Comparison of ENCODE assay signal across 23 cellular contexts in the genomic region with DNA sequence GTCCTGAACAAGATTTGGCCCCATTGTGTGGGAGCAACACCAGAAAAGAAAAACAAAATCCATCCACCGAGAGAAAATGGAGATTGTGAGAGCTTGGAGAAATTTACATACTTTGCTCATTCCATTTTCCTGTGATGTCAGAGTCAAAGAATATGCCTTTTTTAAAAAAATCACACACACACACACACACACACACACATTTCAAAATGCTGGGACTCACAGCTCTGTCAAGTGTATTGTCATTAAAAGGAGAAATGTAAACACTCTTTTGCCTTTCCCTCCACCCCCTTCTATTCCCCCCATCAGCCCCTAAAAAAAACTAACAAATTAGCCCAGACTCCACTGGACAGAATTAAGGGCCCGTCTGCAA. TPM values are rescaled to one million over a fixed set of nuclear protein-coding genes. Genes with fewer than 3 reads are reported as not detected.
DNase-seq lines count a peak whose midpoint lies in the region; ATAC-seq and TF ChIP-seq lines count a peak whose summit lies in the region.
"Had no signal": no experiment of that assay in that cellular context is flagged by ENCODE, and none has a peak within 500 bp of the region (broad histone marks: within the 10 kb centered on the region; RNA-seq: fewer than 3 reads in every experiment).

No MANE protein-coding gene starts in this region.

- WGBS in sigmoid colon, 2 donors, result 38 to 62% methylated on average over 2 of the region's 2 CpGs

- TF ChIP-seq CTCF in Calu3 (IDR thresholded peaks at IDR 0.05; ENCODE audit: unreplicated experiment) (no peak), foreskin keratinocyte (conservative IDR thresholded peaks at IDR 0.05) (no peak), sigmoid colon (IDR thresholded peaks at IDR 0.05) (no peak)

- H3K4me1 ChIP-seq in foreskin keratinocyte (peaks cover 36% of the 10 kb centered on the region), sigmoid colon (peaks cover 0 to 50% (median 47%) of the 10 kb centered on the region in 4 donors)

- DNase-seq in Calu3 (no peak), amniotic epithelial cell (ENCODE audit: low read depth) (peak; percentile 58), foreskin keratinocyte (no peak), sigmoid colon (no peak), OCI-M1 (lab: John Stamatoyannopoulos, UW) (no peak)
- no peak for DNase-seq in activated naive CD4-positive, alpha-beta T cell treated with anti-CD3 and anti-CD28 coated beads for 36 hours
- DNase-seq in activated CD4-positive, alpha-beta T cell treated with anti-CD3 and anti-CD28 coated beads for 4 hours, result no peak
- DNase-seq: activated CD4-positive, alpha-beta T cell treated with anti-CD3 and anti-CD28 coated beads for 48 hours; activated naive CD8-positive, alpha-beta T cell treated with anti-CD3 and anti-CD28 coated beads for 36 hours; activated T-cell treated with anti-CD3 and anti-CD28 coated beads for 4 hours; colonic mucosa; DMS79 treated with DMSO at 0.1 percent for 48 hours; GOT3; natural killer cell; NK-92 treated with Interleukin-12 subunit alpha and Interleukin-12 subunit beta, amount 100 ng/mL, for 24 hours; SHP77 treated with DMSO at 0.1 percent for 48 hours; stimulated activated CD4-positive, alpha-beta T cell treated with anti-CD3 and anti-CD28 coated beads, Interleukin-4, amount 100 ng/mL, for 1 hour; T-helper 9 cell had no signal

- TF ChIP-seq POLR2A in sigmoid colon (IDR thresholded peaks at IDR 0.05), result no peak

- H3K27me3 ChIP-seq in foreskin keratinocyte (no peaks in the 10 kb centered on the region), sigmoid colon (no peaks in the 10 kb centered on the region)
- H3K27me3 ChIP-seq: BE2C, colonic mucosa had no signal

- no peak for TF ChIP-seq EP300 in sigmoid colon (IDR thresholded peaks at IDR 0.05)

- no TSS peak for BruUV-seq in Calu3 (replicated peaks; lab: Mats Ljungman, UMichigan)

- ATAC-seq in foreskin keratinocyte (no peak), HG03097 (IDR thresholded peaks at IDR 0.05; ENCODE audit: low FRiP score, unreplicated experiment) (no peak)
- ATAC-seq: esophagus mucosa, natural killer cell had no signal

- H3K27ac ChIP-seq in foreskin keratinocyte, result peak overlapping the region; percentile 85
- peak overlapping the region; percentile 17 to 68 (median 49) for H3K27ac ChIP-seq in sigmoid colon
- H3K27ac ChIP-seq: colonic mucosa had no signal

- H3K4me3 ChIP-seq in sigmoid colon, result no peak overlapping the region
- H3K4me3 ChIP-seq: colonic mucosa had no signal

- peaks cover 61% of the 10 kb centered on the region for H3K4me1 Mint-ChIP-seq in Calu3 (ENCODE audit: low read depth, unreplicated experiment)
- no peaks in the 10 kb centered on the region for H3K4me1 Mint-ChIP-seq in activated naive CD4-positive, alpha-beta T cell treated with anti-CD3 and anti-CD28 coated beads for 36 hours (ENCODE audit: low read depth)
- H3K4me1 Mint-ChIP-seq: activated naive CD8-positive, alpha-beta T cell treated with anti-CD3 and anti-CD28 coated beads for 36 hours; IgD-negative memory B cell had no signal

- CTCF ChIA-PET in Calu3 (lab: Charles Lee), result interaction anchor here (0.7 kb wide), 1 partner anchor 16 kb away, joined by 3 read pairs; no protein-coding TSS in a partner anchor
- CTCF ChIA-PET in activated naive CD4-positive, alpha-beta T cell treated with anti-CD3 and anti-CD28 coated beads for 36 hours (lab: Charles Lee), result interaction anchor here (0.6 kb wide), 1 partner anchor 754 kb away, joined by 4 read pairs; no protein-coding TSS in a partner anchor

- H3K36me3 Mint-ChIP-seq in Calu3 (ENCODE audit: insufficient read depth, unreplicated experiment), result peaks cover 38% of the 10 kb centered on the region
- H3K36me3 Mint-ChIP-seq in activated naive CD4-positive, alpha-beta T cell treated with anti-CD3 and anti-CD28 coated beads for 36 hours (ENCODE audit: low read depth), result no peaks in the 10 kb centered on the region
- H3K36me3 Mint-ChIP-seq: activated naive CD8-positive, alpha-beta T cell treated with anti-CD3 and anti-CD28 coated beads for 36 hours; IgD-negative memory B cell; natural killer cell had no signal

- no peak overlapping the region for H3K4me3 Mint-ChIP-seq in Calu3 (ENCODE audit: low read depth, unreplicated experiment)
- H3K4me3 Mint-ChIP-seq in activated naive CD4-positive, alpha-beta T cell treated with anti-CD3 and anti-CD28 coated beads for 36 hours, result no peak overlapping the region
- H3K4me3 Mint-ChIP-seq: activated naive CD8-positive, alpha-beta T cell treated with anti-CD3 and anti-CD28 coated beads for 36 hours; IgD-negative memory B cell; natural killer cell had no signal

- intact Hi-C loops in Calu3 (cut with micrococcal nuclease; ENCODE audit: unreplicated experiment), result no loop called here
- intact Hi-C loops in sigmoid colon (cut with DNase I), result no loop called here
- intact Hi-C loops in activated naive CD4-positive, alpha-beta T cell treated with anti-CD3 and anti-CD28 coated beads for 36 hours (cut with micrococcal nuclease), result no loop called here

- H3K9me3 Mint-ChIP-seq in Calu3 (ENCODE audit: low read depth, unreplicated experiment), result peaks cover 7% of the 10 kb centered on the region
- H3K9me3 Mint-ChIP-seq in activated naive CD4-positive, alpha-beta T cell treated with anti-CD3 and anti-CD28 coated beads for 36 hours, result no peaks in the 10 kb centered on the region
- H3K9me3 Mint-ChIP-seq: activated naive CD8-positive, alpha-beta T cell treated with anti-CD3 and anti-CD28 coated beads for 36 hours; natural killer cell had no signal

- H3K36me3 ChIP-seq in sigmoid colon, result no peaks in the 10 kb centered on the region
- H3K36me3 ChIP-seq: BE2C, colonic mucosa had no signal

- no peaks in the 10 kb centered on the region for H3K9me3 ChIP-seq in sigmoid colon
- H3K9me3 ChIP-seq: BE2C, colonic mucosa had no signal

- peak overlapping the region; percentile 54 for H3K27ac Mint-ChIP-seq in Calu3 (ENCODE audit: unreplicated experiment)
- no peak overlapping the region for H3K27ac Mint-ChIP-seq in activated naive CD4-positive, alpha-beta T cell treated with anti-CD3 and anti-CD28 coated beads for 36 hours
- H3K27ac Mint-ChIP-seq: activated naive CD8-positive, alpha-beta T cell treated with anti-CD3 and anti-CD28 coated beads for 36 hours; IgD-negative memory B cell; natural killer cell had no signal

- no peaks in the 10 kb centered on the region for H3K27me3 Mint-ChIP-seq in Calu3 (ENCODE audit: unreplicated experiment)
- H3K27me3 Mint-ChIP-seq in activated naive CD4-positive, alpha-beta T cell treated with anti-CD3 and anti-CD28 coated beads for 36 hours (ENCODE audit: low read depth), result no peaks in the 10 kb centered on the region

RNA-seq across cellular contexts. Expression of a gene that starts 52.4 kb away (rescaled TPM):
- total RNA-seq in Calu3 (2022) (not detected in 2 replicates), foreskin keratinocyte (not detected in 2 replicates), sigmoid colon (not detected)
- polyA plus RNA-seq in foreskin keratinocyte (not detected in 2 replicates), sigmoid colon (not detected)
- not detected for total RNA-seq in activated naive CD4-positive, alpha-beta T cell treated with anti-CD3 and anti-CD28 coated beads for 36 hours
- total RNA-seq: activated naive CD8-positive, alpha-beta T cell treated with anti-CD3 and anti-CD28 coated beads for 36 hours; colonic mucosa; esophagus mucosa; natural killer cell; urinary bladder had no signal
- polyA plus RNA-seq: IgD-negative memory B cell, urinary bladder had no signal
